Comparison of ENCODE assay signal across 9 cellular contexts in the genomic region with DNA sequence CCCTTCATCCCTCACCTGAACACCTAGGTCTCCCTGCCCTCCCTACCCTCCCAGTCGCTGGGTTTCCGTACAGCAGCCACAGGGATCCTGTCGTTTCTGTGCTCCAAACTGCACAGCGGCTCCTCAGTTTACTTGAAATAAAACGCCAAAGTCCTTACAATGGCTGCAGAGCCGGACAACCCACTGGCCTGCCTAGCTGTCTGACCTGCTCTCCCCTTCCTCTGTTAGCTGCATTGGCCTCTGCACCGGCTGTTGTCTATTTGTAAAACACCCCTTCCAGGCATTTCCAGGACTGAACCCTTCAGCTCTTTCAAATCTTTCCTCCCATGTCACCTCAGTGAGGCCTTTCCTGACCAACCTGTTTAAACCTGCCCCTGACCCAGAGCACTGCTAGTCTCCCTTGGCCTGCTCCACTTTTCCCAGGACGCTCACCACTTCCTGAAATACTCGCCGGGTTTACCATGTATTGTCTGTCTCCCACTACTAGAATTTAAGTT. TPM values are rescaled to one million over a fixed set of nuclear protein-coding genes. Genes with fewer than 3 reads are reported as not detected.
A peak's percentile ranks its signal among the peaks of the same experiment; 100 is the strongest.
DNase-seq lines count a peak whose midpoint lies in the region; ATAC-seq and TF ChIP-seq lines count a peak whose summit lies in the region.
"Had no signal": no experiment of that assay in that cellular context is flagged by ENCODE, and none has a peak within 500 bp of the region (broad histone marks: within the 10 kb centered on the region; RNA-seq: fewer than 3 reads in every experiment).

No MANE protein-coding gene starts in this region.

- H3K9me3 ChIP-seq in iPS-20b (ENCODE audit: insufficient read depth, low read depth, low read length): no peaks in the 10 kb centered on the region

- no peaks in the 10 kb centered on the region for H3K9me3 Mint-ChIP-seq in WTC11
- no peaks in the 10 kb centered on the region for H3K9me3 Mint-ChIP-seq in stimulated activated naive CD8-positive, alpha-beta T cell treated with anti-CD3 and anti-CD28 coated beads, Interleukin-15, amount 100 ng/mL, for 72 hours

- no peaks in the 10 kb centered on the region for H3K27me3 ChIP-seq in iPS-20b (ENCODE audit: insufficient read depth, low read length)

- peak; percentile 12 for DNase-seq in DMS153 (lab: John Stamatoyannopoulos, UW)
- DNase-seq in DMS153 treated with DMSO at 0.1 percent for 48 hours (lab: John Stamatoyannopoulos, UW; ENCODE audit: unreplicated experiment): no peak
- DNase-seq in WTC11 (ENCODE audit: low spot score): no peak
- DNase-seq in stimulated activated naive CD8-positive, alpha-beta T cell treated with anti-CD3 and anti-CD28 coated beads, Interleukin-15, amount 100 ng/mL, for 72 hours: peak in 1 of 2 donors; percentile 10
- no peak for DNase-seq in midbrain (lab: John Stamatoyannopoulos, UW)
- DNase-seq: 8988T had no signal

- CTCF ChIA-PET in WTC11 (lab: Charles Lee): interaction anchor here (1.0 kb wide), 1 partner anchor 51 kb away, joined by 4 read pairs; no protein-coding TSS in a partner anchor

- H3K9ac ChIP-seq in iPS-20b (ENCODE audit: low read depth, low read length): peak overlapping the region; percentile 96; the same call in 1 of the 2 replicates

- H3K36me3 ChIP-seq in iPS-20b (ENCODE audit: insufficient read depth, low read depth, low read length): peaks cover 9% of the 10 kb centered on the region

- peaks cover 7% of the 10 kb centered on the region; the same call in 1 of the 2 replicates for H3K36me3 Mint-ChIP-seq in WTC11

- POLR2A ChIA-PET in WTC11 (lab: Charles Lee): no interaction called here

- peak overlapping the region; percentile 95 for H3K4me3 ChIP-seq in iPS-20b (ENCODE audit: low read length)

- peaks cover 56% of the 10 kb centered on the region for H3K4me1 Mint-ChIP-seq in WTC11
- peaks cover 68% of the 10 kb centered on the region for H3K4me1 Mint-ChIP-seq in stimulated activated naive CD8-positive, alpha-beta T cell treated with anti-CD3 and anti-CD28 coated beads, Interleukin-15, amount 100 ng/mL, for 72 hours

- H3K4me1 ChIP-seq in iPS-20b (ENCODE audit: insufficient read depth, low read length): peaks cover 25% of the 10 kb centered on the region

- H3K4me3 Mint-ChIP-seq in WTC11: peak overlapping the region; percentile 75
- H3K4me3 Mint-ChIP-seq in stimulated activated naive CD8-positive, alpha-beta T cell treated with anti-CD3 and anti-CD28 coated beads, Interleukin-15, amount 100 ng/mL, for 72 hours: peak overlapping the region; percentile 70 to 91

- H3K27me3 Mint-ChIP-seq in WTC11 (ENCODE audit: low read depth): peaks cover 3% of the 10 kb centered on the region; the same call in 1 of the 2 replicates
- H3K27me3 Mint-ChIP-seq in stimulated activated naive CD8-positive, alpha-beta T cell treated with anti-CD3 and anti-CD28 coated beads, Interleukin-15, amount 100 ng/mL, for 72 hours: no peaks in the 10 kb centered on the region

- peak overlapping the region; percentile 91 for H3K27ac Mint-ChIP-seq in WTC11
- peak overlapping the region in 1 of 2 donors; percentile 2 for H3K27ac Mint-ChIP-seq in stimulated activated naive CD8-positive, alpha-beta T cell treated with anti-CD3 and anti-CD28 coated beads, Interleukin-15, amount 100 ng/mL, for 72 hours

- no peak for TF ChIP-seq CTCF in WTC11 (IDR thresholded peaks at IDR 0.05)

- no peak for ATAC-seq in WTC11
- no peak for ATAC-seq in stimulated activated naive CD8-positive, alpha-beta T cell treated with anti-CD3 and anti-CD28 coated beads, Interleukin-15, amount 100 ng/mL, for 72 hours
- no peak for ATAC-seq in HG02610 (IDR thresholded peaks at IDR 0.05; ENCODE audit: unreplicated experiment)
- ATAC-seq in GM21360 (IDR thresholded peaks at IDR 0.05; ENCODE audit: unreplicated experiment): no peak

- H3K27ac ChIP-seq in iPS-20b (ENCODE audit: low read length): no peak overlapping the region

TF ChIP-seq in WTC11, 78 proteins besides CTCF, POLR2A, EP300 and RAD21:
- TF ChIP-seq FOXK1 (CRISPR knock-in tag; IDR thresholded peaks at IDR 0.05): no peak

RNA-seq across cellular contexts. Expression of a gene that starts 9.1 kb away (rescaled TPM):
- total RNA-seq in WTC11 (2021): 78.4 to 93.6 TPM (median 86.3 TPM) in 3 replicates

RNA-seq across cellular contexts. Expression of a gene that starts 49.4 kb away (rescaled TPM):
- 35.7 to 41.2 TPM (median 39.5 TPM) in 3 replicates for total RNA-seq in WTC11 (2021)
